ENCODE assay signal across 1 cellular context in the genomic region with DNA sequence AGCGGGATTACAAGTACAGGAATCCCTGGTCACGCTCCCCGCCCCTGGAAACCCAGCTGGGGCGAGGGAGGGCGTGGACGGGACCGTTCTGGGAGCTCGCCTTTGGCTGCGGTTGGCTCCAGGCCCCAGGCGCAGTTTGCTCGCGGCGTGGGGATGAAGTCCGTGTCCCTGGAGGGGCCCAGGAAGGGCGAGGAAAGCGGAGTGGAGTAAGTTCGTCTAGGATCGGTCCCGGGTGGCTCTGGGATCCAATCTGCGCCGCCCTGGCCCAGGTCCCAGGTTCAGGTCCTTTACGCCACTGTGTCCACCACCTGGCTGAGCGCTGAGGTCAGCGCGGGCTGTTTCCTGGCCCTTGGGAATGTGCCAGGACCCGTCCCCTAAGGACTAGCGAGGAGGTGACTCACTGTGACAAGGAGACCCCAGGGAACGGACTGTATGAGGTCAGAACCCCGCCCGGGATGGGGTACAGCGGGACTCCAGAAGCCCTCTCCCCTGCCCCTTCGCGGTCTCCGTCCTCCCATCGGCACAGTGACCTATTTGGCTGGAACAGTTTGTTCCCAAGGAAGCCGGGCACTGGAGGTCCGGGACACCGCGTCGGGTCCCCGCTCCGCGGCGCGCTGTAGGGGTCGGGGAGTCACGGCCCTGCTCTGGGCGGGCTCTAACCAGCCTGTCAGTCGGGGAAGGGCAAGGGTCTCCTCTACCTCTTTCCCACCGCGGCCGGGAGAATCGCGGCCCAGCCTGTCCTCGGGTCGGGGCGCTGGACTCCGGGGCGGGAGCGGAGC.
TF ChIP-seq lines count a peak whose summit lies in the region.

No MANE protein-coding gene starts in this region.

TF ChIP-seq in HEK293, 187 proteins besides CTCF, POLR2A, EP300 and RAD21 (continued from another document):
- TF ChIP-seq HOXD13 (CRISPR knock-in tag; IDR thresholded peaks at IDR 0.05; ENCODE audit: borderline replicate concordance) (no peak), ZNF416 (tag by site-specific recombination; IDR thresholded peaks at IDR 0.05) (no peak), MEIS1 (CRISPR knock-in tag; IDR thresholded peaks at IDR 0.05; ENCODE audit: borderline replicate concordance) (no peak), ZNF23 (tag by site-specific recombination; IDR thresholded peaks at IDR 0.05; ENCODE audit: borderline replicate concordance) (no peak), ZNF140 (tag by site-specific recombination; IDR thresholded peaks at IDR 0.05) (no peak), ZNF335 (tag by site-specific recombination; conservative IDR thresholded peaks at IDR 0.05) (peak; percentile 1; the same call in 1 of the 2 replicates), ZNF37A (tag by site-specific recombination; IDR thresholded peaks at IDR 0.05) (no peak)
- TF ChIP-seq, protein P1, sequence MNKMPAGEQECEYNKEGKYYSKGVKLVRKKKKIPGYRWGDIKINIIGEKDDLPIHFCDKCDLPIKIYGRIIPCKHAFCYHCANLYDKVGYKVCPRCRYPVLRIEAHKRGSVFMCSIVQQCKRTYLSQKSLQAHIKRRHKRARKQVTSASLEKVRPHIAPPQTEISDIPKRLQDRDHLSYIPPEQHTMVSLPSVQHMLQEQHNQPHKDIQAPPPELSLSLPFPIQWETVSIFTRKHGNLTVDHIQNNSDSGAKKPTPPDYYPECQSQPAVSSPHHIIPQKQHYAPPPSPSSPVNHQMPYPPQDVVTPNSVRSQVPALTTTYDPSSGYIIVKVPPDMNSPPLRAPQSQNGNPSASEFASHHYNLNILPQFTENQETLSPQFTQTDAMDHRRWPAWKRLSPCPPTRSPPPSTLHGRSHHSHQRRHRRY (tag by site-specific recombination; IDR thresholded peaks at IDR 0.05): no peak
- TF ChIP-seq, protein P2, sequence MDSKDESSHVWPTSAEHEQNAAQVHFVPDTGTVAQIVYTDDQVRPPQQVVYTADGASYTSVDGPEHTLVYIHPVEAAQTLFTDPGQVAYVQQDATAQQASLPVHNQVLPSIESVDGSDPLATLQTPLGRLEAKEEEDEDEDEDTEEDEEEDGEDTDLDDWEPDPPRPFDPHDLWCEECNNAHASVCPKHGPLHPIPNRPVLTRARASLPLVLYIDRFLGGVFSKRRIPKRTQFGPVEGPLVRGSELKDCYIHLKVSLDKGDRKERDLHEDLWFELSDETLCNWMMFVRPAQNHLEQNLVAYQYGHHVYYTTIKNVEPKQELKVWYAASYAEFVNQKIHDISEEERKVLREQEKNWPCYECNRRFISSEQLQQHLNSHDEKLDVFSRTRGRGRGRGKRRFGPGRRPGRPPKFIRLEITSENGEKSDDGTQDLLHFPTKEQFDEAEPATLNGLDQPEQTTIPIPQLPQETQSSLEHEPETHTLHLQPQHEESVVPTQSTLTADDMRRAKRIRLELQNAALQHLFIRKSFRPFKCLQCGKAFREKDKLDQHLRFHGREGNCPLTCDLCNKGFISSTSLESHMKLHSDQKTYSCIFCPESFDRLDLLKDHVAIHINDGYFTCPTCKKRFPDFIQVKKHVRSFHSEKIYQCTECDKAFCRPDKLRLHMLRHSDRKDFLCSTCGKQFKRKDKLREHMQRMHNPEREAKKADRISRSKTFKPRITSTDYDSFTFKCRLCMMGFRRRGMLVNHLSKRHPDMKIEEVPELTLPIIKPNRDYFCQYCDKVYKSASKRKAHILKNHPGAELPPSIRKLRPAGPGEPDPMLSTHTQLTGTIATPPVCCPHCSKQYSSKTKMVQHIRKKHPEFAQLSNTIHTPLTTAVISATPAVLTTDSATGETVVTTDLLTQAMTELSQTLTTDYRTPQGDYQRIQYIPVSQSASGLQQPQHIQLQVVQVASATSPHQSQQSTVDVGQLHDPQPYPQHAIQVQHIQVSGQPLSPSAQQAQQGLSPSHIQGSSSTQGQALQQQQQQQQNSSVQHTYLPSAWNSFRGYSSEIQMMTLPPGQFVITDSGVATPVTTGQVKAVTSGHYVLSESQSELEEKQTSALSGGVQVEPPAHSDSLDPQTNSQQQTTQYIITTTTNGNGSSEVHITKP (tag by site-specific recombination; IDR thresholded peaks at IDR 0.05): no peak
